ENCODE assay signal across 10 cellular contexts in the genomic region with DNA sequence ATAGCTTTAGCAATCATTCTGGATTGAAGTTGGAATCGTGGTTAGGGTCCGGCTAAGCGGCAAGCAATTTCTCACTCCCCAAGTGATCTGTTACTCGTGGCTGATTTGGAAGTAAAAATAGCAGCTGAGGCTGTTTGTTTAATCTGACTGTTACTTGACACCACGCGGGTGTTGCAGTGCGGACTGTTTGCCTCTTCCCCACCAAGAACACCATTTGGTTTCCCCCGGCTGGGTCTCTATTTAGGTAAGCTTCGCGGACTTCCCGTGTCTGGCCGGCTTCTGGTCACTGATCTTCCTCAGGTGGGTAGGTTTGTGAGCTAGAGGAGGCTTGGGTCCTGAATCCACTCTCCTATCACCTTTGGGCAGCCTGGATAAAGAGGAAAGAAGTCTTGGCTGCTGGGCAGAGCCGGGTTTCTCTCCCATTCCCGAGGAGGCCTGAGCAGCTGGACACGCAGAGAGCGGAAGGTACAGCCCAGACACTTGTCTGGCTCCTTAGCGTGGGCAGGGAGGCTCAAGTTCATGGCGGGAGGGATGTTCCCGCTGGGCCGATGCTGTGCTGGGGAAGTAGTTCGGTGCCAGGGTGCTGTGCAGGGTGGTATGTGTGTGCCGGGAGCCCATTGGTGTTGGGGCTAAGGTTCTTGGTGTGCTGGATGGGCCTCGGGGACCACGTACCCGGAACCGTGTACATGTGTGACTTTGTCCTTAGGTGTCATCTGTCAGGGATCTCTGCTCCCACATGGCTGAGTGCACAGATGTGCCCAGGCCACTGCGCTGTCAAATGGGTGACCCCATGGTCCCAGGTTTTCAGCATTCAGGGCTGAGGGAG. TPM values are rescaled to one million over a fixed set of nuclear protein-coding genes. Genes with fewer than 3 reads are reported as not detected.
DNase-seq lines count a peak whose midpoint lies in the region; ATAC-seq and TF ChIP-seq lines count a peak whose summit lies in the region.
"Had no signal": no experiment of that assay in that cellular context is flagged by ENCODE, and none has a peak within 500 bp of the region (broad histone marks: within the 10 kb centered on the region; RNA-seq: fewer than 3 reads in every experiment).

A gene with protein sequence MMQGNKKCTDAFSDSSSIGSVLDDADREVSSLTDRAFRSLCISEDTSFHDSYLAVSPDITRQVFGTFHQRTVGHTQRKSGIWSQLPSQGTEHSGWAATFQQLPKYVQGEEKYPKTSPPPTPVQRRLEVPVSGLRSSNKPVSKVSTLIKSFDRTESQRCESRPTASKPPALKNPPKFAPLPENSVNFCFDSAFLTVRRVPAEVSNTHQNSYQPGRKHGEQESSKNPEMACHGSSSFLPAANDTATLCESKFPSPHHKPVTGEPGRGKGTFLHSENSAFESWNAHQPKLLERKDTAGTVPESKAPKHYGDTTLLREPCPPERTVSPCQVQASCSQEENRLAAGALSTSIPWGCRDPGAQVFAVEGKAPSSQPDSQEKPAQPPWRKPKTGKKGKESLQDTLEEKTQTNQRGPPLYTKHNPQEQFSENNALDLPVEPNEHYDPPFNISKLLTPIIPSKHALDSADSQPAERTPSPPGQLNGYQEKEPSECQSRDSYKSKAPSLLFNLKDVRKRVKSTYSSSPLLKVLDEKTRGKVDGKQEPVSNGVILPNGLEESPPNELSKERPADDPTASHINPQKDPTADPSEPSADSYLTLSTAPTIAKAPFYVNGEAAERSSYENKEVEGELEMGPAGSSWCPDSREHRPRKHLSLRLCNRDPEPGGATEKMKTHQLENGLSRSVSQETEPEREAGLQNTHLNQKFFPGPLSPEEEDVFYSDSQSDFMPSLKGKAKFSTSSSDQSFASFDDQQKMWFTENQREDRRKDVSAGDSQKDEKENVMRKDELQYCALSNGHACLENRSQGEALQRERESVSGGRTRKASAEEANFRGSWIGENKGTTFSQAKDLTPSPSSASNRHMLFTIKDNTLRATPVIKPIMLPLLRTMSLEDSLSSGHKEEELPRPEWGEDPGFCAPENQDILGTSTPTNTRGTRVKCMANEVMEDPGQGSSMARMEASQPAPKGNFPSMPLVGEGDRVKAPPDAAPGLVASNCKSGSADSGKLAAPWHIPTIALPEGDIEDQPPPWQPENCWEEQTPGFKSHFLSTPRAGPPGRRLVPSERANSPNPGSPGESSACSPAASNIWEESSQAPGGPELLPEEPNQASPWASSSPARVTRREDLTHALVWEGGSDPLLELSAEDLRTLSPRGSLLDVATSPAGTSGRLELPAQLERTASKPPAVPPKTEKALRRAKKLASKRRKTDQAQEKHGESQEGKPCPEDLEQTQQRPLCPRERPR (N-terminal part only) (plus strand): TSS at position 181 of the 826 bp plus-strand sequence. CDS start 23,376 bp downstream, outside the sequence.

- ATAC-seq in GM18907 (IDR thresholded peaks at IDR 0.05; ENCODE audit: unreplicated experiment) = no peak
- no peak for ATAC-seq in HG03432 (IDR thresholded peaks at IDR 0.05; ENCODE audit: unreplicated experiment)

- no peaks in the 10 kb centered on the region for H3K27me3 ChIP-seq in BLaER1
- H3K27me3 ChIP-seq in neural progenitor cell = peaks cover 11% of the 10 kb centered on the region
- no peaks in the 10 kb centered on the region for H3K27me3 ChIP-seq in colonic mucosa

- H3K27me3 Mint-ChIP-seq in IgD-negative memory B cell = no peaks in the 10 kb centered on the region
- H3K27me3 Mint-ChIP-seq in neural progenitor cell (ENCODE audit: insufficient read depth, low read depth) = peaks cover 2% of the 10 kb centered on the region

- H3K27ac Mint-ChIP-seq in IgD-negative memory B cell (peak within 1 kb of the TSS; percentile 12 to 91 (median 57)), neural progenitor cell (peak within 1 kb of the TSS; percentile 59)
- H3K27ac Mint-ChIP-seq: activated naive CD8-positive, alpha-beta T cell treated with anti-CD3 and anti-CD28 coated beads for 36 hours had no signal

- H3K4me3 Mint-ChIP-seq in IgD-negative memory B cell (peak within 1 kb of the TSS; percentile 20 to 56 (median 38)), neural progenitor cell (no peak within 1 kb of the TSS)
- H3K4me3 Mint-ChIP-seq: activated naive CD8-positive, alpha-beta T cell treated with anti-CD3 and anti-CD28 coated beads for 36 hours had no signal

- H3K27ac ChIP-seq in BLaER1 (peak within 1 kb of the TSS; percentile 71), neural progenitor cell (no peak within 1 kb of the TSS), colonic mucosa (no peak within 1 kb of the TSS)
- H3K27ac ChIP-seq: lower lobe of right lung had no signal

- H3K36me3 Mint-ChIP-seq in IgD-negative memory B cell (no peaks in the 10 kb centered on the region), neural progenitor cell (no peaks in the 10 kb centered on the region)
- H3K36me3 Mint-ChIP-seq: activated naive CD8-positive, alpha-beta T cell treated with anti-CD3 and anti-CD28 coated beads for 36 hours had no signal

- H3K36me3 ChIP-seq in BLaER1 (no peaks in the 10 kb centered on the region), neural progenitor cell (no peaks in the 10 kb centered on the region), colonic mucosa (no peaks in the 10 kb centered on the region)
- H3K36me3 ChIP-seq: lower lobe of right lung had no signal

- no peaks in the 10 kb centered on the region for H3F3A ChIP-seq in neural progenitor cell (ENCODE audit: low read depth)

- H3K4me3 ChIP-seq in BLaER1 = no peak within 1 kb of the TSS
- no peak within 1 kb of the TSS for H3K4me3 ChIP-seq in neural progenitor cell
- no peak within 1 kb of the TSS for H3K4me3 ChIP-seq in colonic mucosa
- H3K4me3 ChIP-seq: lower lobe of right lung had no signal

- no peaks in the 10 kb centered on the region; the same call in 1 of the 2 replicates for H4K20me1 ChIP-seq in BLaER1
- H4K20me1 ChIP-seq in neural progenitor cell (ENCODE audit: low read depth) = no peaks in the 10 kb centered on the region

- TF ChIP-seq CTCF in neural progenitor cell (IDR thresholded peaks at IDR 0.05) = no peak
- TF ChIP-seq CTCF in colonic mucosa (IDR thresholded peaks at IDR 0.05) = no peak

- H3K9ac ChIP-seq in BLaER1 (peak within 1 kb of the TSS; percentile 54; the same call in 1 of the 2 replicates), neural progenitor cell (no peak within 1 kb of the TSS), colonic mucosa (ENCODE audit: low read depth in 2 of 2, low read length in 2 of 2) (no peak within 1 kb of the TSS)

- DNase-seq in fibroblast of peridontal ligament (ENCODE audit: extremely low read depth) (peak; percentile 9), neural progenitor cell (ENCODE audit: low spot score) (peak; percentile 32), head of caudate nucleus (no peak), colonic mucosa (no peak)
- DNase-seq: activated naive CD8-positive, alpha-beta T cell treated with anti-CD3 and anti-CD28 coated beads for 36 hours; lower lobe of right lung had no signal

- H3K79me2 ChIP-seq in neural progenitor cell (ENCODE audit: low read depth) = no peaks in the 10 kb centered on the region

- H3K4me1 Mint-ChIP-seq in IgD-negative memory B cell = peaks cover 18 to 27% (median 24%) of the 10 kb centered on the region in 3 donors
- peaks cover 56% of the 10 kb centered on the region for H3K4me1 Mint-ChIP-seq in neural progenitor cell
- H3K4me1 Mint-ChIP-seq: activated naive CD8-positive, alpha-beta T cell treated with anti-CD3 and anti-CD28 coated beads for 36 hours had no signal

- H3K9me3 ChIP-seq in BLaER1 (no peaks in the 10 kb centered on the region), neural progenitor cell (ENCODE audit: low read depth) (no peaks in the 10 kb centered on the region), colonic mucosa (no peaks in the 10 kb centered on the region)
- H3K9me3 ChIP-seq: lower lobe of right lung had no signal

- peak within 1 kb of the TSS; percentile 83 for H3K4me2 ChIP-seq in BLaER1
- no peak within 1 kb of the TSS for H3K4me2 ChIP-seq in neural progenitor cell

- H3K4me1 ChIP-seq in BLaER1 = peaks cover 32% of the 10 kb centered on the region
- peaks cover 38% of the 10 kb centered on the region for H3K4me1 ChIP-seq in neural progenitor cell
- no peaks in the 10 kb centered on the region for H3K4me1 ChIP-seq in colonic mucosa
- H3K4me1 ChIP-seq: lower lobe of right lung had no signal

- intact Hi-C loops in head of caudate nucleus (cut with DNase I) = no loop called here
- intact Hi-C loops in colonic mucosa (cut with DNase I) = no loop called here

- H3K9me3 Mint-ChIP-seq in IgD-negative memory B cell (no peaks in the 10 kb centered on the region), neural progenitor cell (no peaks in the 10 kb centered on the region)
- H3K9me3 Mint-ChIP-seq: activated naive CD8-positive, alpha-beta T cell treated with anti-CD3 and anti-CD28 coated beads for 36 hours had no signal

- no peak within 1 kb of the TSS for H2AFZ ChIP-seq in neural progenitor cell (replicated peaks)

RNA-seq across cellular contexts. Expression of the gene that starts here (rescaled TPM):
- polyA plus RNA-seq in IgD-negative memory B cell = not detected
- total RNA-seq in neural progenitor cell (ENCODE audit: low replicate concordance) (not detected in 2 replicates), colonic mucosa (not detected)
- total RNA-seq: activated naive CD8-positive, alpha-beta T cell treated with anti-CD3 and anti-CD28 coated beads for 36 hours; lower lobe of right lung had no signal

Comparison
In these comparisons a context has a peak if more than half of its experiments do, and no peak if none do; other contexts are left out.
1. Peak in DNase-seq in neural progenitor cell; RNA of the gene not detected or under 1 TPM.